1 cellular context compared by ENCODE assay signal in genomic region chr3:170506556-170506955, GRCh38.
TF ChIP-seq lines count a peak whose summit lies in the region.

No MANE protein-coding gene starts in this region.

TF ChIP-seq in GM23338, 12 proteins besides CTCF, POLR2A, EP300 and RAD21 (continued from another document):
- TF ChIP-seq ZNF462 (CRISPR knock-in tag; IDR thresholded peaks at IDR 0.05) (no peak), CREB1 (CRISPR knock-in tag; IDR thresholded peaks at IDR 0.05; ENCODE audit: low read depth) (no peak), EZH2 (IDR thresholded peaks at IDR 0.05; ENCODE audit: low read depth, unreplicated experiment) (no peak), ZNF114 (CRISPR knock-in tag; IDR thresholded peaks at IDR 0.05) (no peak)
